8 cellular contexts compared by ENCODE assay signal in genomic region chr3:42013652-42014442, GRCh38. TPM values are rescaled to one million over a fixed set of nuclear protein-coding genes. Genes with fewer than 3 reads are reported as not detected.
DNase-seq lines count a peak whose midpoint lies in the region; ATAC-seq and TF ChIP-seq lines count a peak whose summit lies in the region.

No MANE protein-coding gene starts in this region.

- H3K27me3 ChIP-seq in body of pancreas (no peaks in the 10 kb centered on the region), kidney epithelial cell (ENCODE audit: control insufficient read depth, insufficient read depth, low read length) (no peaks in the 10 kb centered on the region)

- TF ChIP-seq CTCF in body of pancreas (IDR thresholded peaks at IDR 0.05) (no peak), kidney epithelial cell (IDR thresholded peaks at IDR 0.05; ENCODE audit: insufficient read depth, low read length, poor library complexity, severe bottlenecking) (peak; percentile 5)

- H3K4me3 ChIP-seq in body of pancreas, result peak overlapping the region; percentile 65 to 70
- H3K4me3 ChIP-seq in kidney epithelial cell (ENCODE audit: low read depth, low read length), result peak overlapping the region; percentile 74

- H3K9me3 ChIP-seq in body of pancreas, result no peaks in the 10 kb centered on the region

- peaks cover 24% of the 10 kb centered on the region for H3K4me1 ChIP-seq in body of pancreas

- intact Hi-C loops in body of pancreas (cut with DNase I), result no loop called here

- no peaks in the 10 kb centered on the region for H3K36me3 ChIP-seq in body of pancreas (replicated peaks in 1 of 2; ENCODE audit: insufficient read depth in 1 of 2, low read depth in 2 of 2)
- H3K36me3 ChIP-seq in kidney epithelial cell (ENCODE audit: control insufficient read depth, insufficient read depth, low read length), result no peaks in the 10 kb centered on the region

- 0% methylated on average over 4 to 106 of the region's 110 CpGs for WGBS in body of pancreas, 2 donors

- ATAC-seq in HG02798 (IDR thresholded peaks at IDR 0.05; ENCODE audit: poor library complexity, unreplicated experiment) (peak; percentile 17), SK-N-SH treated with all-trans-retinoic acid at 6 μM for 48 hours (peak; percentile 51), body of pancreas (peak; percentile 43)

- DNase-seq in body of pancreas (peak; percentile 42 to 51 (median 43)), kidney epithelial cell (ENCODE audit: low read depth) (no peak), foreskin melanocyte (no peak), Ammon's horn (ENCODE audit: low spot score) (no peak)
- DNase-seq in stimulated activated CD4-positive, alpha-beta T cell treated with anti-CD3 and anti-CD28 coated beads, Interleukin-4, amount 100 ng/mL, for 1 hour, result peak; percentile 39

- peak; percentile 62 for TF ChIP-seq POLR2A in GM15510 (IDR thresholded peaks at IDR 0.05; ENCODE audit: borderline replicate concordance, extremely low read depth, insufficient read length)
- peak in 2 of 3 donors; percentile 20 to 40 for TF ChIP-seq POLR2A in body of pancreas (IDR thresholded peaks at IDR 0.05)

- H3K27ac ChIP-seq in body of pancreas, result peak overlapping the region; percentile 59 to 91 (median 80)

TF ChIP-seq in SK-N-SH treated with all-trans-retinoic acid at 6 μM for 48 hours, 23 proteins besides CTCF, POLR2A, EP300 and RAD21:
- TF ChIP-seq ZFP30 (CRISPR knock-in tag; IDR thresholded peaks at IDR 0.05) (no peak), GLIS3 (CRISPR knock-in tag; IDR thresholded peaks at IDR 0.05) (no peak), ESRRG (CRISPR knock-in tag; IDR thresholded peaks at IDR 0.05) (no peak), ZFP3 (CRISPR knock-in tag; IDR thresholded peaks at IDR 0.05) (no peak), TCF4 (CRISPR knock-in tag; IDR thresholded peaks at IDR 0.05; ENCODE audit: borderline replicate concordance) (no peak), ARNTL (CRISPR knock-in tag; IDR thresholded peaks at IDR 0.05; ENCODE audit: borderline replicate concordance, low read depth) (no peak), ISL1 (CRISPR knock-in tag; IDR thresholded peaks at IDR 0.05) (no peak), BACH2 (CRISPR knock-in tag; IDR thresholded peaks at IDR 0.05; ENCODE audit: borderline replicate concordance) (no peak), ZC3H10 (CRISPR knock-in tag; IDR thresholded peaks at IDR 0.05) (no peak), CREB5 (CRISPR knock-in tag; IDR thresholded peaks at IDR 0.05; ENCODE audit: low read depth) (no peak), ZNF8 (CRISPR knock-in tag; IDR thresholded peaks at IDR 0.05) (no peak), PATZ1 (CRISPR knock-in tag; IDR thresholded peaks at IDR 0.05; ENCODE audit: borderline replicate concordance) (no peak), CSRNP3 (CRISPR knock-in tag; IDR thresholded peaks at IDR 0.05) (no peak), PPARA (CRISPR knock-in tag; IDR thresholded peaks at IDR 0.05; ENCODE audit: borderline replicate concordance) (no peak)

RNA-seq across cellular contexts. Expression of gene ULK4, which starts 51.9 kb away (rescaled TPM):
- total RNA-seq in body of pancreas (10 to 100 TPM in 1 of 2 donors, 1 to 10 TPM in 1; 7.3 to 12.5 TPM), kidney epithelial cell (13.0 and 18.3 TPM in 2 replicates)

Comparison
In these comparisons a context has a peak if more than half of its experiments do, and no peak if none do; other contexts are left out.
1. DNase-seq: peak in body of pancreas (4 of 4) and stimulated activated CD4-positive, alpha-beta T cell treated with anti-CD3 and anti-CD28 coated beads, Interleukin-4, amount 100 ng/mL, for 1 hour (single experiment); none in kidney epithelial cell (single experiment), foreskin melanocyte (single experiment) and Ammon's horn (single experiment).
2. Peak in every context shown above with its lines, with median percentiles within 50 percentile points of each other: ATAC-seq.